8 cellular contexts compared by ENCODE assay signal in genomic region chr5:80191991-80192398, GRCh38.
DNase-seq lines count a peak whose midpoint lies in the region; ATAC-seq and TF ChIP-seq lines count a peak whose summit lies in the region.

No MANE protein-coding gene starts in this region.

- no peak overlapping the region for H3K4me3 ChIP-seq in body of pancreas
- no peak overlapping the region for H3K4me3 ChIP-seq in muscle layer of colon (ENCODE audit: low read depth in 1 of 2, low read length in 2 of 2)
- no peak overlapping the region for H3K4me3 ChIP-seq in uterus

- no peak overlapping the region for H3K9ac ChIP-seq in muscle layer of colon (ENCODE audit: low read length)

- intact Hi-C loops in body of pancreas (cut with DNase I) (no loop called here), uterus (cut with DNase I; ENCODE audit: low total_unique reads) (no loop called here)

- H3K9me3 ChIP-seq in body of pancreas = no peaks in the 10 kb centered on the region
- H3K9me3 ChIP-seq in muscle layer of colon (ENCODE audit: low read length) = no peaks in the 10 kb centered on the region
- no peaks in the 10 kb centered on the region for H3K9me3 ChIP-seq in uterus

- peaks cover 46% of the 10 kb centered on the region for H3K4me1 ChIP-seq in body of pancreas
- peaks cover 37% of the 10 kb centered on the region for H3K4me1 ChIP-seq in muscle layer of colon (ENCODE audit: insufficient read depth, low read length)
- H3K4me1 ChIP-seq in uterus = peaks cover 3 to 4% of the 10 kb centered on the region in 2 donors

- TF ChIP-seq CTCF in body of pancreas (IDR thresholded peaks at IDR 0.05) (no peak), uterus (IDR thresholded peaks at IDR 0.05) (no peak)

- ATAC-seq in body of pancreas (no peak), GM21717 (IDR thresholded peaks at IDR 0.05; ENCODE audit: unreplicated experiment) (no peak), GM21528 (IDR thresholded peaks at IDR 0.05; ENCODE audit: low FRiP score, unreplicated experiment) (no peak)

- peak; percentile 46 for DNase-seq in stimulated activated CD4-positive, alpha-beta T cell treated with anti-CD3 and anti-CD28 coated beads, Interleukin-15, amount 100 ng/mL, for 24 hours
- no peak for DNase-seq in stimulated activated CD4-positive, alpha-beta T cell treated with anti-CD3 and anti-CD28 coated beads, Interleukin-12 subunit alpha, Interleukin-12 subunit beta, amount 100 ng/mL, for 4 hours
- DNase-seq in body of pancreas = no peak
- DNase-seq in uterus = peak; percentile 24 to 26
- no peak for DNase-seq in SK-N-DZ (ENCODE audit: low spot score)

- 61 to 78% methylated on average over 4 of the region's 4 CpGs for WGBS in body of pancreas, 2 donors

- H3K36me3 ChIP-seq in body of pancreas (replicated peaks in 1 of 2; ENCODE audit: insufficient read depth in 1 of 2, low read depth in 2 of 2) (no peaks in the 10 kb centered on the region), muscle layer of colon (ENCODE audit: insufficient read depth, low read length) (no peaks in the 10 kb centered on the region), uterus (no peaks in the 10 kb centered on the region)

- TF ChIP-seq POLR2A in body of pancreas (IDR thresholded peaks at IDR 0.05) (no peak), uterus (IDR thresholded peaks at IDR 0.05) (no peak)

- H3K27me3 ChIP-seq in body of pancreas = no peaks in the 10 kb centered on the region
- no peaks in the 10 kb centered on the region for H3K27me3 ChIP-seq in muscle layer of colon (ENCODE audit: control insufficient read depth in 1 of 2, insufficient read depth in 2 of 2, low read length in 2 of 2)
- H3K27me3 ChIP-seq in uterus = no peaks in the 10 kb centered on the region

- H3K27ac ChIP-seq in body of pancreas = peak overlapping the region in 3 of 4 donors; percentile 32 to 64 (median 61)
- peak overlapping the region; percentile 12 for H3K27ac ChIP-seq in muscle layer of colon (ENCODE audit: low read depth, low read length)
- H3K27ac ChIP-seq in uterus = peak overlapping the region; percentile 68 to 69

Comparison
In these comparisons a context has a peak if more than half of its experiments do, and no peak if none do; other contexts are left out.
1. DNase-seq: peak in stimulated activated CD4-positive, alpha-beta T cell treated with anti-CD3 and anti-CD28 coated beads, Interleukin-15, amount 100 ng/mL, for 24 hours (single experiment) and uterus (2 of 2); none in stimulated activated CD4-positive, alpha-beta T cell treated with anti-CD3 and anti-CD28 coated beads, Interleukin-12 subunit alpha, Interleukin-12 subunit beta, amount 100 ng/mL, for 4 hours (single experiment), body of pancreas (0 of 4) and SK-N-DZ (single experiment).
2. H3K27ac ChIP-seq: peak in every context shown above with its lines; median percentile 68 in uterus; 61 in body of pancreas; 12 in muscle layer of colon.